In genomic region chr7:69334706-69335105, GRCh38 we compare ENCODE assay signal across 20 cellular contexts.
A peak's percentile ranks its signal among the peaks of the same experiment; 100 is the strongest.
DNase-seq lines count a peak whose midpoint lies in the region; ATAC-seq and TF ChIP-seq lines count a peak whose summit lies in the region.
"Had no signal": no experiment of that assay in that cellular context is flagged by ENCODE, and none has a peak within 500 bp of the region (broad histone marks: within the 10 kb centered on the region; RNA-seq: fewer than 3 reads in every experiment).

No MANE protein-coding gene starts in this region.

- TF ChIP-seq CTCF in chondrocyte (IDR thresholded peaks at IDR 0.05) (no peak), osteoblast (IDR thresholded peaks at IDR 0.05; ENCODE audit: extremely low read depth, low read depth, low read length) (no peak)

- H3K9me3 Mint-ChIP-seq in chondrocyte (ENCODE audit: low read depth), result no peaks in the 10 kb centered on the region

- no peaks in the 10 kb centered on the region for H3K4me1 ChIP-seq in right cardiac atrium (ENCODE audit: control insufficient read depth, insufficient read depth, low read length)
- H3K4me1 ChIP-seq in osteoblast (ENCODE audit: insufficient read depth, low read length), result no peaks in the 10 kb centered on the region
- H3K4me1 ChIP-seq: A549, HAP-1 had no signal

- DNase-seq in left ventricle myocardium superior (no peak), right cardiac atrium (no peak), chondrocyte (ENCODE audit: low spot score) (no peak), osteoblast (ENCODE audit: insufficient read length, low spot score, missing footprints) (peak; percentile 34), NCI-H2171 (lab: John Stamatoyannopoulos, UW) (no peak)
- DNase-seq in activated naive CD4-positive, alpha-beta T cell treated with anti-CD3 and anti-CD28 coated beads, Interleukin-2, amount 50 U/mL, for 16 hours, result no peak
- DNase-seq: BE2C; C1 segment of cervical spinal cord; CD4-positive, CD25-positive, alpha-beta regulatory T cell; CD8-positive, alpha-beta memory T cell; COR-L47; DMS 273 treated with DMSO at 0.1 percent for 48 hours; DMS53; GM23248 had no signal

- no peaks in the 10 kb centered on the region for H4K20me1 ChIP-seq in osteoblast (ENCODE audit: insufficient read depth, low read length)

- no peak overlapping the region for H3K4me2 ChIP-seq in osteoblast (ENCODE audit: insufficient read depth, low read length)
- H3K4me2 ChIP-seq: A549 had no signal

- H2AFZ ChIP-seq in osteoblast (ENCODE audit: low read length), result no peak overlapping the region
- H2AFZ ChIP-seq: GM23248 had no signal

- no peaks in the 10 kb centered on the region for H3K36me3 ChIP-seq in osteoblast (ENCODE audit: insufficient read depth, low read length)
- H3K36me3 ChIP-seq: BE2C, HAP-1 had no signal

- H3K9me3 ChIP-seq in right cardiac atrium (ENCODE audit: control insufficient read depth, low read length) (no peaks in the 10 kb centered on the region), osteoblast (ENCODE audit: low read depth, low read length) (no peaks in the 10 kb centered on the region)
- H3K9me3 ChIP-seq: A549, BE2C, HAP-1 had no signal

- WGBS in right cardiac atrium, result 54% methylated on average over 2 of the region's 2 CpGs

- H3K27me3 ChIP-seq in right cardiac atrium (ENCODE audit: control insufficient read depth, insufficient read depth), result no peaks in the 10 kb centered on the region
- no peaks in the 10 kb centered on the region for H3K27me3 ChIP-seq in osteoblast (ENCODE audit: insufficient read depth, low read length)
- H3K27me3 ChIP-seq: BE2C had no signal

- intact Hi-C loops in left ventricle myocardium superior (cut with micrococcal nuclease), result no loop called here
- intact Hi-C loops in right cardiac atrium (cut with DNase I), result loop anchor here in 1 of 4 donors (10.0 kb wide), 1 partner anchor 60 kb away; no protein-coding TSS in a partner anchor

- peak overlapping the region; percentile 49 for H3K27ac Mint-ChIP-seq in chondrocyte (ENCODE audit: unreplicated experiment)
- H3K27ac Mint-ChIP-seq: CD4-positive, CD25-positive, alpha-beta regulatory T cell had no signal

- H3K27me3 Mint-ChIP-seq in chondrocyte (ENCODE audit: low read depth), result peaks cover 8% of the 10 kb centered on the region
- H3K27me3 Mint-ChIP-seq: CD4-positive, CD25-positive, alpha-beta regulatory T cell; CD8-positive, alpha-beta memory T cell had no signal

- no peak overlapping the region for H3K27ac ChIP-seq in right cardiac atrium (ENCODE audit: low read length)
- H3K27ac ChIP-seq in osteoblast (ENCODE audit: low read depth, low read length), result no peak overlapping the region
- H3K27ac ChIP-seq: 22Rv1, A549, GM23248, HL-60 had no signal

- no peaks in the 10 kb centered on the region for H3K36me3 Mint-ChIP-seq in chondrocyte (ENCODE audit: low read depth)
- H3K36me3 Mint-ChIP-seq: CD4-positive, CD25-positive, alpha-beta regulatory T cell; CD8-positive, alpha-beta memory T cell had no signal

- H3K4me3 ChIP-seq in right cardiac atrium (ENCODE audit: low read length), result no peak overlapping the region
- H3K4me3 ChIP-seq in osteoblast (ENCODE audit: insufficient read depth, low read length), result no peak overlapping the region
- H3K4me3 ChIP-seq: A549, GM12878, GM23248, HAP-1 had no signal

- peak; percentile 27 for ATAC-seq in left ventricle myocardium superior
- ATAC-seq in right cardiac atrium, result no peak
- ATAC-seq in GM19035 (IDR thresholded peaks at IDR 0.05; ENCODE audit: unreplicated experiment), result no peak
- ATAC-seq: A549, GM12878 had no signal

- H3K79me2 ChIP-seq in osteoblast (ENCODE audit: insufficient read depth, low read length), result no peaks in the 10 kb centered on the region

- H3K4me3 Mint-ChIP-seq in chondrocyte (ENCODE audit: unreplicated experiment), result no peak overlapping the region
- H3K4me3 Mint-ChIP-seq: CD4-positive, CD25-positive, alpha-beta regulatory T cell; CD8-positive, alpha-beta memory T cell had no signal

- H3K4me1 Mint-ChIP-seq in chondrocyte (ENCODE audit: low read depth), result peaks cover 14% of the 10 kb centered on the region
- H3K4me1 Mint-ChIP-seq: CD4-positive, CD25-positive, alpha-beta regulatory T cell; CD8-positive, alpha-beta memory T cell had no signal
